ENCODE assay signal across 8 cellular contexts in genomic region chr9:121298689-121299112, GRCh38. TPM values are rescaled to one million over a fixed set of nuclear protein-coding genes. Genes with fewer than 3 reads are reported as not detected.
DNase-seq lines count a peak whose midpoint lies in the region; ATAC-seq, FAIRE-seq and TF ChIP-seq lines count a peak whose summit lies in the region.

No MANE protein-coding gene starts in this region.

- POLR2A ChIA-PET in A549 (lab: Yijun Ruan, JAX) = no interaction called here

- TF ChIP-seq RAD21 in A549 (conservative IDR thresholded peaks at IDR 0.05 in 1 of 2, IDR thresholded peaks at IDR 0.05 in 1 of 2) = no peak

- H3K4me3 ChIP-seq in A549 (no peak overlapping the region), muscle layer of duodenum (ENCODE audit: low read depth in 1 of 2, low read length in 2 of 2) (peak overlapping the region; percentile 56 to 75)

- TF ChIP-seq POLR2A in A549 (IDR thresholded peaks at IDR 0.05; ENCODE audit: low read length) = no peak

- ATAC-seq in A549 (peak in 1 of 2 experiments; percentile 46; a peak in 3 of 6 replicates), GM19351 (IDR thresholded peaks at IDR 0.05; ENCODE audit: unreplicated experiment) (no peak), HG02610 (IDR thresholded peaks at IDR 0.05; ENCODE audit: unreplicated experiment) (no peak)

- H3K4me2 ChIP-seq in A549 = peak overlapping the region; percentile 96

- peaks cover 17% of the 10 kb centered on the region in 2 donors for H3K36me3 ChIP-seq in muscle layer of duodenum (ENCODE audit: control insufficient read depth in 1 of 2, insufficient read depth in 2 of 2, low read length in 2 of 2)

- H3K4me1 ChIP-seq in A549 (peaks cover 28% of the 10 kb centered on the region), muscle layer of duodenum (ENCODE audit: control insufficient read depth in 1 of 2, insufficient read depth in 2 of 2, low read length in 2 of 2) (peaks cover 21 to 89% of the 10 kb centered on the region in 2 donors)

- WGBS in A549 (ENCODE audit: missing lambda C conversion rate) = 91% methylated on average over 1 of the region's 1 CpG

- H3K9me3 ChIP-seq in A549 (no peaks in the 10 kb centered on the region), muscle layer of duodenum (ENCODE audit: control insufficient read depth in 1 of 2, low read length in 2 of 2) (no peaks in the 10 kb centered on the region)

- DNase-seq in A549 (ENCODE audit: low read depth in 1 of 2, low spot score in 1 of 2) = no peak
- peak; percentile 52 for DNase-seq in HuH-7 (ENCODE audit: low spot score)
- DNase-seq in epithelial cell of prostate (ENCODE audit: low read depth, low spot score) = no peak
- no peak for DNase-seq in NK-92 treated with Interleukin-12 subunit alpha and Interleukin-12 subunit beta, amount 100 ng/mL, for 24 hours (lab: John Stamatoyannopoulos, UW)
- DNase-seq in NCI-H1694 treated with DMSO at 0.1 percent for 48 hours (lab: John Stamatoyannopoulos, UW) = no peak

- H3K27me3 ChIP-seq in muscle layer of duodenum (ENCODE audit: low read depth, low read length) = no peaks in the 10 kb centered on the region

- CTCF ChIA-PET in A549 (lab: Yijun Ruan, JAX) = interaction anchor here (0.6 to 2.5 kb wide), 9 partner anchors 11 to 239 kb away, joined by 3 to 15 read pairs (median 5); no protein-coding TSS in a partner anchor

- no peak for FAIRE-seq in A549 (lab: Jason Lieb, UNC)

- no peak for TF ChIP-seq CTCF in A549 (IDR thresholded peaks at IDR 0.05)

- no peak for TF ChIP-seq EP300 in A549 (IDR thresholded peaks at IDR 0.05)

- H3K27ac ChIP-seq in A549 (peak overlapping the region in 1 of 2 experiments; percentile 5; a peak in 1 of 6 replicates), epithelial cell of prostate (peak overlapping the region; percentile 10), muscle layer of duodenum (ENCODE audit: low read length) (peak overlapping the region; percentile 78)

TF ChIP-seq in A549, 52 proteins besides CTCF, POLR2A, EP300 and RAD21:
- TF ChIP-seq ESRRA (IDR thresholded peaks at IDR 0.05; ENCODE audit: borderline replicate concordance, low read length) (no peak), USF2 (IDR thresholded peaks at IDR 0.05) (no peak), PHF8 (IDR thresholded peaks at IDR 0.05; ENCODE audit: borderline replicate concordance, low read depth) (no peak), ZFP36 (IDR thresholded peaks at IDR 0.05; ENCODE audit: borderline replicate concordance, partially characterized antibody) (no peak), EHMT2 (IDR thresholded peaks at IDR 0.05; ENCODE audit: low read depth) (no peak), POLR2AphosphoS2 (conservative IDR thresholded peaks at IDR 0.05; ENCODE audit: low read length) (no peak), ZSCAN20 (CRISPR knock-in tag; IDR thresholded peaks at IDR 0.05) (no peak), RNF2 (IDR thresholded peaks at IDR 0.05; ENCODE audit: borderline replicate concordance, low read depth) (no peak), JUNB (IDR thresholded peaks at IDR 0.05) (no peak), KDM5A (IDR thresholded peaks at IDR 0.05) (no peak)

RNA-seq across cellular contexts. Expression of gene GSN, which starts 30.7 kb away (rescaled TPM):
- polyA plus RNA-seq in A549 (2011; rRNA removed) (77.2 and 88.5 TPM in 2 replicates), A549 (2017; fragmentation: RNase III; extraction: RNeasy Plus Mini Kit Qiagen cat#74134 plus additional on column Dnase treatment) (24.5 to 36.5 TPM (median 33.7 TPM) in 3 replicates)
- polyA plus RNA-seq in A549 (2012; cell fraction: cytosol; rRNA removed) = 39.8 and 42.0 TPM in 2 replicates
- 76.2 and 84.7 TPM in 2 replicates for polyA plus RNA-seq in A549 (2012; cell fraction: nucleus; rRNA removed)
- polyA minus RNA-seq in A549 (2011; rRNA and poly(A)+ RNA removed) = 110 TPM in 2 replicates
